Comparison of ENCODE assay signal across 14 cellular contexts in genomic region chr2:10223932-10224720, GRCh38.
"Had no signal": no experiment of that assay in that cellular context is flagged by ENCODE, and none has a peak within 500 bp of the region (broad histone marks: within the 10 kb centered on the region; RNA-seq: fewer than 3 reads in every experiment).

No MANE protein-coding gene starts in this region.

- H3K27me3 ChIP-seq: cardiac muscle cell, sigmoid colon, thyroid gland, vagina had no signal

- H3K9me3 Mint-ChIP-seq: activated T-helper 17 cell treated with anti-CD3 and anti-CD28 coated beads, Interleukin-2, amount 50 U/mL, for 72 hours; naive thymus-derived CD8-positive, alpha-beta T cell; stimulated activated memory B cell treated with anti-CD40 and anti-IgM and Interleukin-4, amounts not matched to agents 10 μg/mL and 1 μg/mL and 100 μg/mL, for 72 hours had no signal

- H3K27me3 Mint-ChIP-seq: naive thymus-derived CD8-positive, alpha-beta T cell had no signal

- ATAC-seq: activated CD4-positive, CD25-positive, alpha-beta regulatory T cell treated with anti-CD3 and anti-CD28 coated beads, Interleukin-2, amount 50 U/mL, for 24 hours; activated T-helper 17 cell treated with anti-CD3 and anti-CD28 coated beads, Interleukin-2, amount 50 U/mL, for 72 hours; naive thymus-derived CD8-positive, alpha-beta T cell; stimulated activated memory B cell treated with anti-CD40 and anti-IgM and Interleukin-4, amounts not matched to agents 10 μg/mL and 1 μg/mL and 100 μg/mL, for 72 hours had no signal

- H3K36me3 Mint-ChIP-seq: naive thymus-derived CD8-positive, alpha-beta T cell; stimulated activated memory B cell treated with anti-CD40 and anti-IgM and Interleukin-4, amounts not matched to agents 10 μg/mL and 1 μg/mL and 100 μg/mL, for 72 hours had no signal

- H3K4me3 Mint-ChIP-seq: activated T-helper 17 cell treated with anti-CD3 and anti-CD28 coated beads, Interleukin-2, amount 50 U/mL, for 72 hours; naive thymus-derived CD8-positive, alpha-beta T cell; stimulated activated memory B cell treated with anti-CD40 and anti-IgM and Interleukin-4, amounts not matched to agents 10 μg/mL and 1 μg/mL and 100 μg/mL, for 72 hours had no signal

- H3K4me3 ChIP-seq: cardiac muscle cell, sigmoid colon, thyroid gland, vagina had no signal

- DNase-seq: activated CD4-positive, alpha-beta T cell treated with anti-CD3 and anti-CD28 coated beads, Interleukin-2, amount 50 U/mL, for 1 hour; activated naive CD4-positive, alpha-beta T cell treated with anti-CD3 and anti-CD28 coated beads, Interleukin-2, amount 50 U/mL, for 16 hours; islet precursor cell; mammary epithelial cell; occipital lobe; sigmoid colon; stimulated activated CD4-positive, alpha-beta T cell treated with anti-CD3 and anti-CD28 coated beads, Interleukin-12 subunit alpha, Interleukin-12 subunit beta, amount 100 ng/mL, for 4 hours; thyroid gland had no signal

- H3K4me1 Mint-ChIP-seq: activated T-helper 17 cell treated with anti-CD3 and anti-CD28 coated beads, Interleukin-2, amount 50 U/mL, for 72 hours; naive thymus-derived CD8-positive, alpha-beta T cell; stimulated activated memory B cell treated with anti-CD40 and anti-IgM and Interleukin-4, amounts not matched to agents 10 μg/mL and 1 μg/mL and 100 μg/mL, for 72 hours had no signal

- H3K9me3 ChIP-seq: sigmoid colon, thyroid gland, vagina had no signal

- H3K36me3 ChIP-seq: cardiac muscle cell, sigmoid colon, thyroid gland, vagina had no signal

- H3K27ac ChIP-seq: cardiac muscle cell, sigmoid colon, thyroid gland, vagina had no signal

- H3K4me1 ChIP-seq: sigmoid colon, vagina had no signal

- H3K27ac Mint-ChIP-seq: activated T-helper 17 cell treated with anti-CD3 and anti-CD28 coated beads, Interleukin-2, amount 50 U/mL, for 72 hours; naive thymus-derived CD8-positive, alpha-beta T cell; stimulated activated memory B cell treated with anti-CD40 and anti-IgM and Interleukin-4, amounts not matched to agents 10 μg/mL and 1 μg/mL and 100 μg/mL, for 72 hours had no signal
